Comparison of ENCODE assay signal across 17 cellular contexts in the genomic region with DNA sequence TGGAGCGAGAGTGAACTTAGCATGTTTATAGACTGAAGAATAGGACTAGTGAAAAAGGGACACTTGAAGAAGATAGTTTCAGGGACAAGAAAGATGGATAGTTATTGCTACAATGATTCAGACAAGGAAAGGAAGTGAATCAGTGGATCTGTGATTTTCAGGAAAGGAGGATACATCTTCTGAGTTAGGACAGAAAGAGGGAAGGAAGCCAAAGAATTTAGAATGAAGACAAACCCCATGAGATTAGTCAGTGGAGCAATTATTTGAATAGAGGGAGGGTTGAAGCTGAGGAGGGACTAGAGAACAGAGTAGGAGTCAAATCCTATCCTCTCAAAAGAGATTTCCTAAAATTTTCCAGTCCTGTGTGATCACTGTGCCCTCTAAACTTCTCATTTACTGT.
DNase-seq lines count a peak whose midpoint lies in the region; ATAC-seq, FAIRE-seq and TF ChIP-seq lines count a peak whose summit lies in the region.
"Had no signal": no experiment of that assay in that cellular context is flagged by ENCODE, and none has a peak within 500 bp of the region (broad histone marks: within the 10 kb centered on the region; RNA-seq: fewer than 3 reads in every experiment).

No MANE protein-coding gene starts in this region.

- H3K4me1 ChIP-seq in right atrium auricular region (peaks cover 0 to 19% of the 10 kb centered on the region in 2 donors), left ventricle myocardium inferior (peaks cover 51% of the 10 kb centered on the region)

- H3K27me3 Mint-ChIP-seq in natural killer cell (ENCODE audit: low read depth in 2 of 2) = no peaks in the 10 kb centered on the region

- H3K9me3 ChIP-seq in right atrium auricular region (no peaks in the 10 kb centered on the region), left ventricle myocardium inferior (replicated peaks) (no peaks in the 10 kb centered on the region)

- no peak for FAIRE-seq in bronchial epithelial cell (lab: Jason Lieb, UNC)
- FAIRE-seq: TTC549 had no signal

- TF ChIP-seq CTCF in right atrium auricular region (IDR thresholded peaks at IDR 0.05) (no peak), bronchial epithelial cell (IDR thresholded peaks at IDR 0.05; ENCODE audit: insufficient read depth, low read length, severe bottlenecking) (no peak), left ventricle myocardium inferior (IDR thresholded peaks at IDR 0.05; ENCODE audit: borderline replicate concordance) (no peak), natural killer cell (IDR thresholded peaks at IDR 0.05) (no peak)

- intact Hi-C loops in Right ventricle myocardium inferior (cut with DNase I) (no loop called here), left ventricle myocardium inferior (cut with micrococcal nuclease) (no loop called here), natural killer cell (cut with micrococcal nuclease) (no loop called here)

- H3K27me3 ChIP-seq in right atrium auricular region = no peaks in the 10 kb centered on the region
- no peaks in the 10 kb centered on the region for H3K27me3 ChIP-seq in bronchial epithelial cell (ENCODE audit: control insufficient read depth, insufficient read depth, low read length)
- H3K27me3 ChIP-seq in left ventricle myocardium inferior (ENCODE audit: low read depth) = no peaks in the 10 kb centered on the region

- no peak for DNase-seq in Right ventricle myocardium inferior (ENCODE audit: missing footprints)
- DNase-seq in right atrium auricular region (ENCODE audit: low spot score) = no peak
- DNase-seq in bronchial epithelial cell (ENCODE audit: low read depth) = peak; percentile 84
- DNase-seq in left ventricle myocardium inferior = no peak
- DNase-seq in cerebellar cortex (ENCODE audit: low spot score) = no peak
- no peak for DNase-seq in natural killer cell
- DNase-seq: activated naive CD4-positive, alpha-beta T cell treated with anti-CD3 and anti-CD28 coated beads for 36 hours; DMS 273 treated with DMSO at 0.1 percent for 48 hours; left colon; NCI-H1436; NCI-H526 treated with DMSO at 0.1 percent for 48 hours; nephron progenitor cell had no signal

- H3K36me3 Mint-ChIP-seq in natural killer cell = no peaks in the 10 kb centered on the region

- no peak overlapping the region for H3K4me3 Mint-ChIP-seq in natural killer cell
- H3K4me3 Mint-ChIP-seq: activated naive CD4-positive, alpha-beta T cell treated with anti-CD3 and anti-CD28 coated beads for 36 hours; GM23338; nephron progenitor cell had no signal

- no peak overlapping the region for H3K27ac Mint-ChIP-seq in natural killer cell
- H3K27ac Mint-ChIP-seq: activated naive CD4-positive, alpha-beta T cell treated with anti-CD3 and anti-CD28 coated beads for 36 hours; GM23338; nephron progenitor cell had no signal

- H3K27ac ChIP-seq in right atrium auricular region (no peak overlapping the region), left ventricle myocardium inferior (replicated peaks) (peak overlapping the region; percentile 47)
- H3K27ac ChIP-seq: 22Rv1 had no signal

- H3K4me3 ChIP-seq in right atrium auricular region = no peak overlapping the region
- H3K4me3 ChIP-seq in bronchial epithelial cell (ENCODE audit: low read depth, low read length) = no peak overlapping the region
- H3K4me3 ChIP-seq in left ventricle myocardium inferior = no peak overlapping the region
- H3K4me3 ChIP-seq: GM23338 had no signal

- no peaks in the 10 kb centered on the region for H3K4me1 Mint-ChIP-seq in natural killer cell
- H3K4me1 Mint-ChIP-seq: GM23338 had no signal

- peak; percentile 24 for ATAC-seq in Right ventricle myocardium inferior
- no peak for ATAC-seq in HG03135 (IDR thresholded peaks at IDR 0.05; ENCODE audit: unreplicated experiment)
- ATAC-seq in natural killer cell = no peak
- no peak for ATAC-seq in HG03520 (IDR thresholded peaks at IDR 0.05; ENCODE audit: unreplicated experiment)
- ATAC-seq: GM23338, left colon had no signal

- H3K36me3 ChIP-seq in right atrium auricular region (no peaks in the 10 kb centered on the region), bronchial epithelial cell (ENCODE audit: control insufficient read depth, insufficient read depth, low read length) (no peaks in the 10 kb centered on the region), left ventricle myocardium inferior (no peaks in the 10 kb centered on the region)

- H3K9me3 Mint-ChIP-seq in natural killer cell = no peaks in the 10 kb centered on the region
- H3K9me3 Mint-ChIP-seq: activated naive CD4-positive, alpha-beta T cell treated with anti-CD3 and anti-CD28 coated beads for 36 hours; GM23338; nephron progenitor cell had no signal
